Comparison of ENCODE assay signal across 16 cellular contexts in the genomic region with DNA sequence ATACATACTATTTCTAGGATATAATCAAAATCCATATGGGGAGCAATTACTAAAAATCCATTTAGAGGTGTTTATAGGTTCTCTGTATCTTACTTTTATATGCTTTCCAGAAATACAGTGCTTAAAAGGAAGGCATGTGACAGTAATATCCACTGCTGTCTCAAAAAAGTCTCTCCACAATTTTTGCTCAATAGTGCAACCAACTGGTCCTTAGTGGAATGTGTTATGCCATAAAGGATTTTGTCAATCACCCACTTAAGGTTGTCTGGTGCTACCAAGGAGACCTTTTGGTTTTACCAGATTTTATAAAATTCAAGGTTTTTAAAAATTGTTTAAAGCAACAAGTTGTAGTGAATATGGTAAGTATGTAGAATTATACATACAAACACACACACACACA.
DNase-seq lines count a peak whose midpoint lies in the region; ATAC-seq and TF ChIP-seq lines count a peak whose summit lies in the region.
"Had no signal": no experiment of that assay in that cellular context is flagged by ENCODE, and none has a peak within 500 bp of the region (broad histone marks: within the 10 kb centered on the region; RNA-seq: fewer than 3 reads in every experiment).

No MANE protein-coding gene starts in this region.

- intact Hi-C loops in A673 (cut with micrococcal nuclease; ENCODE audit: unreplicated experiment), result no loop called here

- CTCF ChIA-PET in A673 (lab: Charles Lee), result no interaction called here

- no peak for ATAC-seq in HG03045 (IDR thresholded peaks at IDR 0.05; ENCODE audit: unreplicated experiment)
- ATAC-seq: activated CD8-positive, alpha-beta T cell treated with anti-CD3 and anti-CD28 coated beads, Interleukin-2, amount 10 ng/mL, durations not matched to agents 7 days and 5 days had no signal

- no peaks in the 10 kb centered on the region for H3K27me3 ChIP-seq in A673 (replicated peaks; ENCODE audit: insufficient read depth, low read depth, low read length, poor library complexity)
- H3K27me3 ChIP-seq: sigmoid colon, transverse colon had no signal

- H3K4me3 ChIP-seq in A673 (ENCODE audit: low read depth, low read length, poor library complexity, severe bottlenecking), result no peak overlapping the region
- no peak overlapping the region for H3K4me3 ChIP-seq in astrocyte of the spinal cord (ENCODE audit: low read depth, low read length)
- H3K4me3 ChIP-seq: lung, sigmoid colon, transverse colon had no signal

- H3K36me3 ChIP-seq in A673 (ENCODE audit: insufficient read depth, low read length, poor library complexity, severe bottlenecking), result no peaks in the 10 kb centered on the region
- H3K36me3 ChIP-seq: sigmoid colon, transverse colon had no signal

- BruUV-seq in A673 (replicated peaks; lab: Mats Ljungman, UMichigan), result no TSS peak

- H3K27ac ChIP-seq in A673 (ENCODE audit: low read depth, low read length, poor library complexity, severe bottlenecking) (no peak overlapping the region), caudate nucleus (ENCODE audit: low read depth, low read length) (no peak overlapping the region)
- H3K27ac ChIP-seq: sigmoid colon, transverse colon had no signal

- TF ChIP-seq CTCF in A673 (conservative IDR thresholded peaks at IDR 0.05; ENCODE audit: low read depth, low read length) (peak; percentile 27; the same call in 1 of the 2 replicates), astrocyte of the spinal cord (IDR thresholded peaks at IDR 0.05; ENCODE audit: low read depth, low read length) (peak; percentile 10)

- DNase-seq in A673 (ENCODE audit: low spot score), result no peak
- peak; percentile 18 for DNase-seq in HCEC 1CT
- DNase-seq in astrocyte of the spinal cord (ENCODE audit: low read depth, low spot score), result no peak
- DNase-seq in iris pigment epithelial cell (ENCODE audit: low read depth), result peak; percentile 40
- DNase-seq in NCI-H2107 (lab: John Stamatoyannopoulos, UW), result no peak
- DNase-seq in amniotic stem cell (lab: John Stamatoyannopoulos, UW), result no peak
- no peak for DNase-seq in caudate nucleus (lab: John Stamatoyannopoulos, UW)
- DNase-seq: activated CD8-positive, alpha-beta T cell treated with anti-CD3 and anti-CD28 coated beads, Interleukin-2, amount 10 ng/mL, durations not matched to agents 7 days and 5 days; cortex of kidney; NCI-H2227 treated with DMSO at 0.1 percent for 48 hours; sigmoid colon; stimulated activated CD4-positive, alpha-beta T cell treated with anti-CD3 and anti-CD28 coated beads, Interleukin-2, amount 100 ng/mL, for 48 hours; SW 1271; transverse colon had no signal

- H3K9me3 ChIP-seq in A673 (ENCODE audit: low read depth, low read length, poor library complexity, severe bottlenecking), result no peaks in the 10 kb centered on the region
- H3K9me3 ChIP-seq: sigmoid colon, transverse colon had no signal

- POLR2A ChIA-PET in A673 (lab: Charles Lee; ENCODE audit: low non-redundant PET), result no interaction called here

- H3K4me1 ChIP-seq in A673 (ENCODE audit: insufficient read depth, low read length, poor library complexity, severe bottlenecking), result no peaks in the 10 kb centered on the region
- H3K4me1 ChIP-seq: sigmoid colon, transverse colon had no signal

- in situ Hi-C loops in astrocyte of the spinal cord (cut with HindIII; ENCODE audit: low sequenced_read_pairs), result no loop called here

Comparison
In these comparisons a context has a peak if more than half of its experiments do, and no peak if none do; other contexts are left out.
1. DNase-seq: peak in HCEC 1CT (single experiment) and iris pigment epithelial cell (single experiment); none in A673 (single experiment), astrocyte of the spinal cord (single experiment), NCI-H2107 (single experiment), amniotic stem cell (single experiment) and caudate nucleus (0 of 61).